ENCODE assay signal across 1 cellular context in the genomic region with DNA sequence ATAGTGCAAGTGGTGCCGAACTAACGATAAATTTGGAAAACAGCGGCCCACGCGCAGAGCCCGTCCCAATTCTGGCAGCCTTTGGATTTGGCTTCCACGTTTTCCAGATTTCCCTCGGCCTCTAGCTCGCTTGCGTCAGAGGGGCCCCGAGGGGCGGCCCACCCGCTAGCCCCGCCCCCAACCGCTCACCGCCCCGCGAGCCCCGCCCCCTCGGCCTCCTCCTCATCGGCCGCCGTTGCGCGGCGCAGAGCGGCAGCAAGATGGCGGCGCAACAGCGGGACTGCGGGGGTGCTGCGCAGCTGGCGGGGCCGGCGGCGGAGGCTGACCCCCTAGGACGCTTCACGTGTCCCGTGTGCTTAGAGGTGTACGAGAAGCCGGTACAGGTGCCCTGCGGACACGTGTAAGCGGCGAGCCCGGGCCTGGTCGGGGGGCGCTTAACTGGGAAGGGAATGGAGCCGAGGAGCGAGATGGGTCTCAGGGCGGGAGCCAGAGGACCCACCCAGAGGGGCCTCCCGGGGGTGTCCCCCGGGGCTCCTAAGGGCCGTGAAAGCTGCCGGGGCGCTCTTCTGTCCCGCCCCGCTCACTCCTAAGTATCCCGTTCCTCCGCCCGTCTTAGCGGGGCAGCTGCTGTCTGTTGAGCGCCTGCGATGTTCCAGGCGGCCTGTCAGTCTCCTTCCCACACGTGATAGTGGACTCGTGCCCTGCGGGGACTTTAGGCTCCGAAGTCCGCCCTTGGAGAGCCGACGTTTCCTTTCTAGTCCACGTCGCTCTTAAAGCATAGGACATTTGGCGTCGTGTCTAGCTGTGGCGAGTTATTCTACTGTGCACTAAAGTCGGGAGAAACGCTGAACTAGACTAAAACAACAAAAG.
A peak's percentile ranks its signal among the peaks of the same experiment; 100 is the strongest.
TF ChIP-seq lines count a peak whose summit lies in the region.

A gene with protein sequence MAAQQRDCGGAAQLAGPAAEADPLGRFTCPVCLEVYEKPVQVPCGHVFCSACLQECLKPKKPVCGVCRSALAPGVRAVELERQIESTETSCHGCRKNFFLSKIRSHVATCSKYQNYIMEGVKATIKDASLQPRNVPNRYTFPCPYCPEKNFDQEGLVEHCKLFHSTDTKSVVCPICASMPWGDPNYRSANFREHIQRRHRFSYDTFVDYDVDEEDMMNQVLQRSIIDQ (plus strand): TSS at position 245 of the 870 bp plus-strand sequence. CDS start 16 bp downstream, at position 261.

TF ChIP-seq in K562, 482 proteins besides CTCF, POLR2A, EP300 and RAD21 (continued from another document and continues in another):
- TF ChIP-seq, protein P1, sequence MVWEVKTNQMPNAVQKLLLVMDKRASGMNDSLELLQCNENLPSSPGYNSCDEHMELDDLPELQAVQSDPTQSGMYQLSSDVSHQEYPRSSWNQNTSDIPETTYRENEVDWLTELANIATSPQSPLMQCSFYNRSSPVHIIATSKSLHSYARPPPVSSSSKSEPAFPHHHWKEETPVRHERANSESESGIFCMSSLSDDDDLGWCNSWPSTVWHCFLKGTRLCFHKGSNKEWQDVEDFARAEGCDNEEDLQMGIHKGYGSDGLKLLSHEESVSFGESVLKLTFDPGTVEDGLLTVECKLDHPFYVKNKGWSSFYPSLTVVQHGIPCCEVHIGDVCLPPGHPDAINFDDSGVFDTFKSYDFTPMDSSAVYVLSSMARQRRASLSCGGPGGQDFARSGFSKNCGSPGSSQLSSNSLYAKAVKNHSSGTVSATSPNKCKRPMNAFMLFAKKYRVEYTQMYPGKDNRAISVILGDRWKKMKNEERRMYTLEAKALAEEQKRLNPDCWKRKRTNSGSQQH (CRISPR knock-in tag; IDR thresholded peaks at IDR 0.05) = 0 out of 2 replicates have a peak, but pooled peaks have one; percentile 8
- TF ChIP-seq HMGN3 (IDR thresholded peaks at IDR 0.05; ENCODE audit: borderline replicate concordance, extremely low read depth, insufficient read length, low read depth, low read length) (peak; percentile 35), ATF7 (IDR thresholded peaks at IDR 0.05) (peak; percentile 29; the same call in 1 of the 2 replicates), ZNF584 (CRISPR knock-in tag; IDR thresholded peaks at IDR 0.05; ENCODE audit: low read depth) (no peak), POLR3A (IDR thresholded peaks at IDR 0.05; ENCODE audit: borderline replicate concordance, extremely low read depth, insufficient read depth, insufficient read length) (no peak), HDAC6 (IDR thresholded peaks at IDR 0.05; ENCODE audit: low read depth, low read length) (no peak), FOSL1 (tag; conservative IDR thresholded peaks at IDR 0.05) (no peak), GATA2 (CRISPR knock-in tag; IDR thresholded peaks at IDR 0.05) (no peak), SOX6 (IDR thresholded peaks at IDR 0.05) (no peak), SIX5 (IDR thresholded peaks at IDR 0.05; ENCODE audit: borderline replicate concordance in 1 of 2, insufficient read depth in 1 of 2, low read depth in 1 of 2, low read length in 2 of 2) (no peak), LARP7 (IDR thresholded peaks at IDR 0.05) (no peak), TAL1 (IDR thresholded peaks at IDR 0.05) (no peak), SIN3A (IDR thresholded peaks at IDR 0.05; ENCODE audit: borderline replicate concordance in 2 of 2, control insufficient read depth in 1 of 2, low read depth in 2 of 2, low read length in 2 of 2) (peak; percentile 72 to 79; a peak in 3 of 4 replicates), ZNF79 (CRISPR knock-in tag; IDR thresholded peaks at IDR 0.05; ENCODE audit: low read depth) (no peak), MYNN (IDR thresholded peaks at IDR 0.05) (no peak), MYNN (CRISPR knock-in tag; IDR thresholded peaks at IDR 0.05) (no peak), ETV1 (tag; conservative IDR thresholded peaks at IDR 0.05; ENCODE audit: low read depth) (no peak), ZNF217 (CRISPR knock-in tag; IDR thresholded peaks at IDR 0.05) (no peak), ILF3 (IDR thresholded peaks at IDR 0.05; ENCODE audit: borderline replicate concordance) (no peak), SP2 (IDR thresholded peaks at IDR 0.05; ENCODE audit: extremely low read depth, low read depth, low read length, poor library complexity, severe bottlenecking) (no peak), SIN3B (IDR thresholded peaks at IDR 0.05; ENCODE audit: low read depth) (peak; percentile 89), ZNF174 (CRISPR knock-in tag; IDR thresholded peaks at IDR 0.05) (no peak)
- TF ChIP-seq, protein P2, sequence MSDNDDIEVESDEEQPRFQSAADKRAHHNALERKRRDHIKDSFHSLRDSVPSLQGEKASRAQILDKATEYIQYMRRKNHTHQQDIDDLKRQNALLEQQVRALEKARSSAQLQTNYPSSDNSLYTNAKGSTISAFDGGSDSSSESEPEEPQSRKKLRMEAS (CRISPR knock-in tag; IDR thresholded peaks at IDR 0.05) = peak; percentile 67
- TF ChIP-seq, protein P3, sequence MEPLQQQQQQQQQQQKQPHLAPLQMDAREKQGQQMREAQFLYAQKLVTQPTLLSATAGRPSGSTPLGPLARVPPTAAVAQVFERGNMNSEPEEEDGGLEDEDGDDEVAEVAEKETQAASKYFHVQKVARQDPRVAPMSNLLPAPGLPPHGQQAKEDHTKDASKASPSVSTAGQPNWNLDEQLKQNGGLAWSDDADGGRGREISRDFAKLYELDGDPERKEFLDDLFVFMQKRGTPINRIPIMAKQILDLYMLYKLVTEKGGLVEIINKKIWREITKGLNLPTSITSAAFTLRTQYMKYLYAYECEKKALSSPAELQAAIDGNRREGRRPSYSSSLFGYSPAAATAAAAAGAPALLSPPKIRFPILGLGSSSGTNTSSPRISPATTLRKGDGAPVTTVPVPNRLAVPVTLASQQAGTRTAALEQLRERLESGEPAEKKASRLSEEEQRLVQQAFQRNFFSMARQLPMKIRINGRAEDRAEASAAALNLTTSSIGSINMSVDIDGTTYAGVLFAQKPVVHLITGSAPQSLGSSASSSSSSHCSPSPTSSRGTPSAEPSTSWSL (CRISPR knock-in tag; IDR thresholded peaks at IDR 0.05; ENCODE audit: borderline replicate concordance) = no peak
- TF ChIP-seq, protein P4, sequence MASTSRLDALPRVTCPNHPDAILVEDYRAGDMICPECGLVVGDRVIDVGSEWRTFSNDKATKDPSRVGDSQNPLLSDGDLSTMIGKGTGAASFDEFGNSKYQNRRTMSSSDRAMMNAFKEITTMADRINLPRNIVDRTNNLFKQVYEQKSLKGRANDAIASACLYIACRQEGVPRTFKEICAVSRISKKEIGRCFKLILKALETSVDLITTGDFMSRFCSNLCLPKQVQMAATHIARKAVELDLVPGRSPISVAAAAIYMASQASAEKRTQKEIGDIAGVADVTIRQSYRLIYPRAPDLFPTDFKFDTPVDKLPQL (IDR thresholded peaks at IDR 0.05; ENCODE audit: extremely low read depth, insufficient read length) = no peak
- TF ChIP-seq, protein P5, sequence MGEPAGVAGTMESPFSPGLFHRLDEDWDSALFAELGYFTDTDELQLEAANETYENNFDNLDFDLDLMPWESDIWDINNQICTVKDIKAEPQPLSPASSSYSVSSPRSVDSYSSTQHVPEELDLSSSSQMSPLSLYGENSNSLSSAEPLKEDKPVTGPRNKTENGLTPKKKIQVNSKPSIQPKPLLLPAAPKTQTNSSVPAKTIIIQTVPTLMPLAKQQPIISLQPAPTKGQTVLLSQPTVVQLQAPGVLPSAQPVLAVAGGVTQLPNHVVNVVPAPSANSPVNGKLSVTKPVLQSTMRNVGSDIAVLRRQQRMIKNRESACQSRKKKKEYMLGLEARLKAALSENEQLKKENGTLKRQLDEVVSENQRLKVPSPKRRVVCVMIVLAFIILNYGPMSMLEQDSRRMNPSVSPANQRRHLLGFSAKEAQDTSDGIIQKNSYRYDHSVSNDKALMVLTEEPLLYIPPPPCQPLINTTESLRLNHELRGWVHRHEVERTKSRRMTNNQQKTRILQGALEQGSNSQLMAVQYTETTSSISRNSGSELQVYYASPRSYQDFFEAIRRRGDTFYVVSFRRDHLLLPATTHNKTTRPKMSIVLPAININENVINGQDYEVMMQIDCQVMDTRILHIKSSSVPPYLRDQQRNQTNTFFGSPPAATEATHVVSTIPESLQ (CRISPR knock-in tag; IDR thresholded peaks at IDR 0.05) = no peak
- TF ChIP-seq, protein P6, sequence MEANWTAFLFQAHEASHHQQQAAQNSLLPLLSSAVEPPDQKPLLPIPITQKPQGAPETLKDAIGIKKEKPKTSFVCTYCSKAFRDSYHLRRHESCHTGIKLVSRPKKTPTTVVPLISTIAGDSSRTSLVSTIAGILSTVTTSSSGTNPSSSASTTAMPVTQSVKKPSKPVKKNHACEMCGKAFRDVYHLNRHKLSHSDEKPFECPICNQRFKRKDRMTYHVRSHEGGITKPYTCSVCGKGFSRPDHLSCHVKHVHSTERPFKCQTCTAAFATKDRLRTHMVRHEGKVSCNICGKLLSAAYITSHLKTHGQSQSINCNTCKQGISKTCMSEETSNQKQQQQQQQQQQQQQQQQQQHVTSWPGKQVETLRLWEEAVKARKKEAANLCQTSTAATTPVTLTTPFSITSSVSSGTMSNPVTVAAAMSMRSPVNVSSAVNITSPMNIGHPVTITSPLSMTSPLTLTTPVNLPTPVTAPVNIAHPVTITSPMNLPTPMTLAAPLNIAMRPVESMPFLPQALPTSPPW (CRISPR knock-in tag; IDR thresholded peaks at IDR 0.05) = peak; percentile 85
- TF ChIP-seq, protein P7, sequence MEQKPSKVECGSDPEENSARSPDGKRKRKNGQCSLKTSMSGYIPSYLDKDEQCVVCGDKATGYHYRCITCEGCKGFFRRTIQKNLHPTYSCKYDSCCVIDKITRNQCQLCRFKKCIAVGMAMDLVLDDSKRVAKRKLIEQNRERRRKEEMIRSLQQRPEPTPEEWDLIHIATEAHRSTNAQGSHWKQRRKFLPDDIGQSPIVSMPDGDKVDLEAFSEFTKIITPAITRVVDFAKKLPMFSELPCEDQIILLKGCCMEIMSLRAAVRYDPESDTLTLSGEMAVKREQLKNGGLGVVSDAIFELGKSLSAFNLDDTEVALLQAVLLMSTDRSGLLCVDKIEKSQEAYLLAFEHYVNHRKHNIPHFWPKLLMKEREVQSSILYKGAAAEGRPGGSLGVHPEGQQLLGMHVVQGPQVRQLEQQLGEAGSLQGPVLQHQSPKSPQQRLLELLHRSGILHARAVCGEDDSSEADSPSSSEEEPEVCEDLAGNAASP (IDR thresholded peaks at IDR 0.05) = no peak
- TF ChIP-seq, protein P8, sequence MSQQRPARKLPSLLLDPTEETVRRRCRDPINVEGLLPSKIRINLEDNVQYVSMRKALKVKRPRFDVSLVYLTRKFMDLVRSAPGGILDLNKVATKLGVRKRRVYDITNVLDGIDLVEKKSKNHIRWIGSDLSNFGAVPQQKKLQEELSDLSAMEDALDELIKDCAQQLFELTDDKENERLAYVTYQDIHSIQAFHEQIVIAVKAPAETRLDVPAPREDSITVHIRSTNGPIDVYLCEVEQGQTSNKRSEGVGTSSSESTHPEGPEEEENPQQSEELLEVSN (IDR thresholded peaks at IDR 0.05; ENCODE audit: borderline replicate concordance in 1 of 2, extremely low read depth in 1 of 2, insufficient read depth in 1 of 2, insufficient read length in 1 of 2, low read depth in 1 of 2, low read length in 1 of 2, poor library complexity in 1 of 2, severe bottlenecking in 1 of 2) = peak in 1 of 2 experiments; percentile 74
- TF ChIP-seq, protein P9, sequence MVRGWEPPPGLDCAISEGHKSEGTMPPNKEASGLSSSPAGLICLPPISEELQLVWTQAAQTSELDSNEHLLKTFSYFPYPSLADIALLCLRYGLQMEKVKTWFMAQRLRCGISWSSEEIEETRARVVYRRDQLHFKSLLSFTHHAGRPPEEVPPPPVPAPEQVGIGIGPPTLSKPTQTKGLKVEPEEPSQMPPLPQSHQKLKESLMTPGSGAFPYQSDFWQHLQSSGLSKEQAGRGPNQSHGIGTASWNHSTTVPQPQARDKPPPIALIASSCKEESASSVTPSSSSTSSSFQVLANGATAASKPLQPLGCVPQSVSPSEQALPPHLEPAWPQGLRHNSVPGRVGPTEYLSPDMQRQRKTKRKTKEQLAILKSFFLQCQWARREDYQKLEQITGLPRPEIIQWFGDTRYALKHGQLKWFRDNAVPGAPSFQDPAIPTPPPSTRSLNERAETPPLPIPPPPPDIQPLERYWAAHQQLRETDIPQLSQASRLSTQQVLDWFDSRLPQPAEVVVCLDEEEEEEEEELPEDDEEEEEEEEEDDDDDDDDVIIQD (CRISPR knock-in tag; IDR thresholded peaks at IDR 0.05) = no peak
- TF ChIP-seq, protein P10, sequence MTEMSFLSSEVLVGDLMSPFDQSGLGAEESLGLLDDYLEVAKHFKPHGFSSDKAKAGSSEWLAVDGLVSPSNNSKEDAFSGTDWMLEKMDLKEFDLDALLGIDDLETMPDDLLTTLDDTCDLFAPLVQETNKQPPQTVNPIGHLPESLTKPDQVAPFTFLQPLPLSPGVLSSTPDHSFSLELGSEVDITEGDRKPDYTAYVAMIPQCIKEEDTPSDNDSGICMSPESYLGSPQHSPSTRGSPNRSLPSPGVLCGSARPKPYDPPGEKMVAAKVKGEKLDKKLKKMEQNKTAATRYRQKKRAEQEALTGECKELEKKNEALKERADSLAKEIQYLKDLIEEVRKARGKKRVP (CRISPR knock-in tag; IDR thresholded peaks at IDR 0.05) = no peak
- TF ChIP-seq, protein P11, sequence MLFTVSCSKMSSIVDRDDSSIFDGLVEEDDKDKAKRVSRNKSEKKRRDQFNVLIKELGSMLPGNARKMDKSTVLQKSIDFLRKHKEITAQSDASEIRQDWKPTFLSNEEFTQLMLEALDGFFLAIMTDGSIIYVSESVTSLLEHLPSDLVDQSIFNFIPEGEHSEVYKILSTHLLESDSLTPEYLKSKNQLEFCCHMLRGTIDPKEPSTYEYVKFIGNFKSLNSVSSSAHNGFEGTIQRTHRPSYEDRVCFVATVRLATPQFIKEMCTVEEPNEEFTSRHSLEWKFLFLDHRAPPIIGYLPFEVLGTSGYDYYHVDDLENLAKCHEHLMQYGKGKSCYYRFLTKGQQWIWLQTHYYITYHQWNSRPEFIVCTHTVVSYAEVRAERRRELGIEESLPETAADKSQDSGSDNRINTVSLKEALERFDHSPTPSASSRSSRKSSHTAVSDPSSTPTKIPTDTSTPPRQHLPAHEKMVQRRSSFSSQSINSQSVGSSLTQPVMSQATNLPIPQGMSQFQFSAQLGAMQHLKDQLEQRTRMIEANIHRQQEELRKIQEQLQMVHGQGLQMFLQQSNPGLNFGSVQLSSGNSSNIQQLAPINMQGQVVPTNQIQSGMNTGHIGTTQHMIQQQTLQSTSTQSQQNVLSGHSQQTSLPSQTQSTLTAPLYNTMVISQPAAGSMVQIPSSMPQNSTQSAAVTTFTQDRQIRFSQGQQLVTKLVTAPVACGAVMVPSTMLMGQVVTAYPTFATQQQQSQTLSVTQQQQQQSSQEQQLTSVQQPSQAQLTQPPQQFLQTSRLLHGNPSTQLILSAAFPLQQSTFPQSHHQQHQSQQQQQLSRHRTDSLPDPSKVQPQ (CRISPR knock-in tag; IDR thresholded peaks at IDR 0.05; ENCODE audit: borderline replicate concordance) = no peak
